Comparison of ENCODE assay signal across 17 cellular contexts in genomic region chr19:38709119-38709518, GRCh38. TPM values are rescaled to one million over a fixed set of nuclear protein-coding genes. Genes with fewer than 3 reads are reported as not detected.
DNase-seq lines count a peak whose midpoint lies in the region; ATAC-seq and TF ChIP-seq lines count a peak whose summit lies in the region.
"Had no signal": no experiment of that assay in that cellular context is flagged by ENCODE, and none has a peak within 500 bp of the region (broad histone marks: within the 10 kb centered on the region; RNA-seq: fewer than 3 reads in every experiment).

No MANE protein-coding gene starts in this region.

- intact Hi-C loops in mammary epithelial cell (cut with micrococcal nuclease) (no loop called here), lower lobe of right lung (cut with DNase I) (no loop called here)

- no peak for ATAC-seq in lower lobe of right lung
- ATAC-seq: foreskin keratinocyte had no signal

- H3K36me3 ChIP-seq in HEK293 (ENCODE audit: control insufficient read depth in 2 of 2, insufficient read depth in 1 of 2, low read length in 2 of 2) (peaks cover 81 to 100% of the 10 kb centered on the region in 2 experiments), mammary epithelial cell (ENCODE audit: insufficient read depth, low read length) (peaks cover 54% of the 10 kb centered on the region), lower lobe of right lung (peaks cover 98% of the 10 kb centered on the region), stomach smooth muscle (ENCODE audit: control insufficient read depth in 2 of 2, insufficient read depth in 2 of 2, low read length in 2 of 2) (peaks cover 49 to 63% of the 10 kb centered on the region in 2 donors)

- H3K79me2 ChIP-seq in mammary epithelial cell (ENCODE audit: insufficient read depth, low read length), result peaks cover 90% of the 10 kb centered on the region

- dilution Hi-C loops in mammary epithelial cell (cut with HindIII; ENCODE audit: low sequenced_read_pairs), result no loop called here

- in situ Hi-C loops in mammary epithelial cell (cut with MboI; ENCODE audit: low sequenced_read_pairs in 2 of 2), result no loop called here

- CTCF ChIA-PET in HEK293 (lab: Yijun Ruan, JAX) (interaction anchor here (0.5 to 0.6 kb wide), 3 partner anchors 10 to 45 kb away, joined by 3 read pairs; no protein-coding TSS in a partner anchor), mammary epithelial cell (lab: Charles Lee; ENCODE audit: low non-redundant PET) (interaction anchor here (0.6 kb wide), 1 partner anchor 244 kb away, joined by 3 read pairs; no protein-coding TSS in a partner anchor)

- 0 out of 2 replicates have a peak overlapping the region, but pooled peaks have one; percentile 24 for H3K27ac ChIP-seq in HEK293 (ENCODE audit: extremely low read depth, low read depth, low read length)
- H3K27ac ChIP-seq in mammary epithelial cell (ENCODE audit: insufficient read depth, low read depth, low read length), result peak overlapping the region; percentile 18
- H3K27ac ChIP-seq in lower lobe of right lung, result peak overlapping the region; percentile 41
- peak overlapping the region; percentile 84 for H3K27ac ChIP-seq in stomach smooth muscle (ENCODE audit: low read length)
- H3K27ac ChIP-seq: foreskin keratinocyte had no signal

- no TSS peak for BruUV-seq in mammary epithelial cell (replicated peaks; lab: Mats Ljungman, UMichigan)

- POLR2A ChIA-PET in HEK293 (lab: Yijun Ruan, JAX), result interaction anchor here (0.6 to 1.1 kb wide), 2 partner anchors 62 to 66 kb away, joined by 3 read pairs; partner anchors contain the start of gene ACTN4

- H3K27me3 ChIP-seq in mammary epithelial cell (ENCODE audit: insufficient read depth, low read length) (no peaks in the 10 kb centered on the region), lower lobe of right lung (ENCODE audit: low read depth) (no peaks in the 10 kb centered on the region), stomach smooth muscle (ENCODE audit: control insufficient read depth in 1 of 2, insufficient read depth in 2 of 2, low read length in 2 of 2) (no peaks in the 10 kb centered on the region)
- H3K27me3 ChIP-seq: foreskin keratinocyte had no signal

- H3K9ac ChIP-seq in mammary epithelial cell (ENCODE audit: insufficient read depth, low read length) (no peak overlapping the region), stomach smooth muscle (ENCODE audit: low read length in 2 of 2) (peak overlapping the region in 1 of 2 donors; percentile 29)

- H3K9me3 ChIP-seq in HEK293 (ENCODE audit: control insufficient read depth, insufficient read depth, low read depth, low read length), result no peaks in the 10 kb centered on the region
- H3K9me3 ChIP-seq in mammary epithelial cell (replicated peaks; ENCODE audit: insufficient read depth, low read length), result no peaks in the 10 kb centered on the region
- no peaks in the 10 kb centered on the region for H3K9me3 ChIP-seq in lower lobe of right lung
- no peaks in the 10 kb centered on the region for H3K9me3 ChIP-seq in stomach smooth muscle (ENCODE audit: control insufficient read depth in 2 of 2, low read length in 2 of 2)

- 82% methylated on average over 9 of the region's 10 CpGs for WGBS in mammary epithelial cell (ENCODE audit: low coverage, missing lambda C conversion rate)

- H3K4me2 ChIP-seq in mammary epithelial cell (ENCODE audit: insufficient read depth, low read depth, low read length), result no peak overlapping the region

- no peak overlapping the region for H2AFZ ChIP-seq in mammary epithelial cell (ENCODE audit: low read depth, low read length)

- H3K4me1 ChIP-seq in HEK293 (ENCODE audit: control insufficient read depth, insufficient read depth, low read length), result no peaks in the 10 kb centered on the region
- peaks cover 59% of the 10 kb centered on the region for H3K4me1 ChIP-seq in mammary epithelial cell (ENCODE audit: insufficient read depth, low read length)
- peaks cover 80% of the 10 kb centered on the region for H3K4me1 ChIP-seq in lower lobe of right lung
- H3K4me1 ChIP-seq in stomach smooth muscle (ENCODE audit: control insufficient read depth, insufficient read depth, low read length), result peaks cover 88% of the 10 kb centered on the region
- H3K4me1 ChIP-seq: foreskin keratinocyte had no signal

- H4K20me1 ChIP-seq in mammary epithelial cell (ENCODE audit: insufficient read depth, low read length), result no peaks in the 10 kb centered on the region

- no peak for TF ChIP-seq CTCF in HEK293 (tag by site-specific recombination; IDR thresholded peaks at IDR 0.05)
- no peak for TF ChIP-seq CTCF in mammary epithelial cell (conservative IDR thresholded peaks at IDR 0.05 in 1 of 2, IDR thresholded peaks at IDR 0.05 in 1 of 2; ENCODE audit: extremely low read depth in 1 of 2, insufficient read depth in 1 of 2, low read depth in 1 of 2, low read length in 2 of 2)
- no peak for TF ChIP-seq CTCF in lower lobe of right lung (IDR thresholded peaks at IDR 0.05)

- H3K4me3 ChIP-seq in HEK293 (ENCODE audit: low read depth, low read length), result no peak overlapping the region
- no peak overlapping the region for H3K4me3 ChIP-seq in mammary epithelial cell (replicated peaks in 1 of 3; ENCODE audit: insufficient read depth in 1 of 3, low read depth in 2 of 3, low read length in 3 of 3)
- no peak overlapping the region for H3K4me3 ChIP-seq in lower lobe of right lung
- no peak overlapping the region for H3K4me3 ChIP-seq in stomach smooth muscle (ENCODE audit: low read length in 2 of 2)

- DNase-seq in mammary epithelial cell (no peak), lower lobe of right lung (no peak), SKM-1 (lab: John Stamatoyannopoulos, UW; ENCODE audit: unreplicated experiment) (no peak), SW480 (ENCODE audit: low spot score) (no peak), NCI-H1930 (lab: John Stamatoyannopoulos, UW) (no peak)
- DNase-seq: activated CD8-positive, alpha-beta memory T cell treated with anti-CD3 and anti-CD28 coated beads for 24 hours; activated effector memory CD4-positive, alpha-beta T cell treated with Interleukin-2 at 50 U/mL for 16 hours; AML-193; effector CD8-positive, alpha-beta T cell; foreskin keratinocyte; GF-D8; NCI-H146; stimulated activated CD4-positive, alpha-beta T cell treated with anti-CD3 and anti-CD28 coated beads, Interleukin-15, amount 100 ng/mL, for 24 hours; trophoblast cell had no signal

TF ChIP-seq in HEK293, 187 proteins besides CTCF, POLR2A, EP300 and RAD21 (continues in another document):
- TF ChIP-seq ZEB2 (tag by site-specific recombination; IDR thresholded peaks at IDR 0.05) (no peak), KLF16 (tag by site-specific recombination; IDR thresholded peaks at IDR 0.05) (no peak), ZNF23 (tag by site-specific recombination; IDR thresholded peaks at IDR 0.05; ENCODE audit: borderline replicate concordance) (no peak), ZNF292 (tag by site-specific recombination; IDR thresholded peaks at IDR 0.05; ENCODE audit: borderline replicate concordance, low read depth) (no peak), AEBP2 (tag by site-specific recombination; IDR thresholded peaks at IDR 0.05; ENCODE audit: borderline replicate concordance) (no peak), ZSCAN23 (tag by site-specific recombination; IDR thresholded peaks at IDR 0.05) (no peak), PRDM1 (tag by site-specific recombination; IDR thresholded peaks at IDR 0.05) (no peak), SP7 (tag by site-specific recombination; IDR thresholded peaks at IDR 0.05) (no peak), KLF7 (tag by site-specific recombination; IDR thresholded peaks at IDR 0.05; ENCODE audit: borderline replicate concordance) (no peak), ZNF184 (tag by site-specific recombination; IDR thresholded peaks at IDR 0.05) (no peak), BCL11B (tag by site-specific recombination; IDR thresholded peaks at IDR 0.05; ENCODE audit: low read depth) (no peak), ZNF10 (tag by site-specific recombination; IDR thresholded peaks at IDR 0.05) (no peak), ZNF398 (tag by site-specific recombination; IDR thresholded peaks at IDR 0.05) (no peak)

RNA-seq across cellular contexts. Expression of gene CAPN12, which starts 35.2 kb away (rescaled TPM):
- total RNA-seq in mammary epithelial cell, result 1 to 10 TPM in 1 of 2 donors, under 1 TPM in 1; 0.49 to 1.0 TPM
- 4.6 TPM for polyA plus RNA-seq in mammary epithelial cell
- not detected for polyA minus RNA-seq in mammary epithelial cell
- 18.2 TPM for total RNA-seq in lower lobe of right lung
- total RNA-seq: SK-MEL-5 had no signal

Comparison
In these comparisons a context has a peak if more than half of its experiments do, and no peak if none do; other contexts are left out.
1. H3K27ac ChIP-seq: peak in every context shown above with its lines; median percentile 84 in stomach smooth muscle; 41 in lower lobe of right lung; 24 in HEK293; 18 in mammary epithelial cell.